19 cellular contexts compared by ENCODE assay signal in the genomic region with DNA sequence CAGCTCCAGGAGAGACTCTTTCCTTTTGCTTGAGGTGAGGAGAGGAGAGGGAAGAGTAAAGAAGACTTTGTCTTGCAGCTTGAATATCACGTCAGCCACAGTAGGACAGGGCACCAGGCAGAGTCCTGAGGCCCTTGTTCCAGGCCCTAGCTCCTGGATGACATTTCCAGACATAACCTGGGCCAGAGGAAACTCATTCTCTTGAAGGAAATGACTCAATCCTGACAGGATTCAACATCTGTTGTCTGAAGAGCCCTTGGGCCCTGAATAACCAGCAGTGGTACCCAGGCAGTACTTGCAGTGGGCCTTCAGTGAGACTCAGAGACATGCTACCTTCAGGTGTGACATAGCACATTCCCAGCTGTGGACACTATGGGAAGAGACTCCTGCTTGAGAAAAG.
A peak's percentile ranks its signal among the peaks of the same experiment; 100 is the strongest.
DNase-seq lines count a peak whose midpoint lies in the region; ATAC-seq and TF ChIP-seq lines count a peak whose summit lies in the region.
"Had no signal": no experiment of that assay in that cellular context is flagged by ENCODE, and none has a peak within 500 bp of the region (broad histone marks: within the 10 kb centered on the region; RNA-seq: fewer than 3 reads in every experiment).

No MANE protein-coding gene starts in this region.

- H3K4me2 ChIP-seq in GM23248 (ENCODE audit: unreplicated experiment): no peak overlapping the region
- H3K4me2 ChIP-seq: SK-N-SH had no signal

- 100% methylated on average over 1 of the region's 1 CpG for WGBS in GM23248 (ENCODE audit: low coverage in 1 of 2, low lambda C conversion rate in 2 of 2, missing lambda C conversion rate in 2 of 2), 2 experiments
- 50 to 100% methylated on average over 1 of the region's 1 CpG for WGBS in esophagus squamous epithelium, 2 donors

- H3K9ac ChIP-seq in GM23248: no peak overlapping the region
- H3K9ac ChIP-seq: SK-N-SH had no signal

- peaks cover 24% of the 10 kb centered on the region for H3K36me3 Mint-ChIP-seq in HFFc6 (ENCODE audit: low read depth)
- H3K36me3 Mint-ChIP-seq in T-helper 17 cell (ENCODE audit: low read depth): peaks cover 10% of the 10 kb centered on the region

- no peaks in the 10 kb centered on the region for H3K79me2 ChIP-seq in GM23248 (ENCODE audit: insufficient read depth)

- H4K20me1 ChIP-seq in GM23248 (ENCODE audit: insufficient read depth): no peaks in the 10 kb centered on the region

- H3K4me1 Mint-ChIP-seq in HFFc6 (ENCODE audit: low read depth) (peaks cover 15% of the 10 kb centered on the region), T-helper 17 cell (no peaks in the 10 kb centered on the region)

- no peaks in the 10 kb centered on the region for H3K9me2 ChIP-seq in GM23248 (ENCODE audit: insufficient read depth)
- H3K9me2 ChIP-seq: SK-N-SH had no signal

- TF ChIP-seq POLR2A in esophagus squamous epithelium (IDR thresholded peaks at IDR 0.05): no peak

- intact Hi-C loops in esophagus squamous epithelium (cut with DNase I): no loop called here

- H3K36me3 ChIP-seq in GM23248 (ENCODE audit: low read depth): no peaks in the 10 kb centered on the region; the same call in 1 of the 2 replicates
- peaks cover 0 to 62% (median 12%) of the 10 kb centered on the region in 3 donors for H3K36me3 ChIP-seq in esophagus squamous epithelium

- peaks cover 7% of the 10 kb centered on the region for H3K9me3 Mint-ChIP-seq in HFFc6

- TF ChIP-seq CTCF in HFFc6 (IDR thresholded peaks at IDR 0.05) (no peak), foreskin keratinocyte (conservative IDR thresholded peaks at IDR 0.05) (no peak), esophagus squamous epithelium (IDR thresholded peaks at IDR 0.05) (no peak)

- H3K9me3 ChIP-seq in GM23248 (ENCODE audit: low read depth) (no peaks in the 10 kb centered on the region), T-helper 17 cell (ENCODE audit: control insufficient read depth, low read length, poor library complexity, severe bottlenecking) (no peaks in the 10 kb centered on the region), esophagus squamous epithelium (peaks cover 0 to 4% (median 0%) of the 10 kb centered on the region in 3 donors)
- H3K9me3 ChIP-seq: SK-N-SH had no signal

- H3K27ac Mint-ChIP-seq in HFFc6: peak overlapping the region; percentile 16; the same call in 1 of the 2 replicates
- peak overlapping the region; percentile 32 for H3K27ac Mint-ChIP-seq in T-helper 17 cell

- H3K4me3 ChIP-seq in GM23248 (no peak overlapping the region), esophagus squamous epithelium (no peak overlapping the region)

- H3K27me3 ChIP-seq in GM23248 (replicated peaks; ENCODE audit: insufficient read depth): no peaks in the 10 kb centered on the region
- no peaks in the 10 kb centered on the region for H3K27me3 ChIP-seq in foreskin keratinocyte
- H3K27me3 ChIP-seq in esophagus squamous epithelium: no peaks in the 10 kb centered on the region

- DNase-seq in GM23248 (peak; percentile 5), HFFc6 (no peak), T-helper 17 cell (no peak), foreskin keratinocyte (peak; percentile 11 to 22), dedifferentiated amniotic fluid mesenchymal stem cell (ENCODE audit: extremely low spot score) (no peak), esophagus squamous epithelium (lab: John Stamatoyannopoulos, UW) (no peak)
- DNase-seq: ACHN; C1 segment of cervical spinal cord; CD8-positive, alpha-beta memory T cell; DMS53; EL; NCI-H187; NCI-H2107; NCI-H510A; NCI-H748 treated with DMSO at 0.1 percent for 48 hours; NK-92 treated with Interleukin-12 subunit alpha and Interleukin-12 subunit beta, amount 100 ng/mL, for 24 hours; SHP77 treated with DMSO at 0.1 percent for 48 hours; SK-N-SH had no signal

- no peak overlapping the region for H3K27ac ChIP-seq in GM23248
- H3K27ac ChIP-seq in foreskin keratinocyte: no peak overlapping the region
- no peak overlapping the region for H3K27ac ChIP-seq in esophagus squamous epithelium

- ATAC-seq in T-helper 17 cell (no peak), foreskin keratinocyte (peak; percentile 68), HG02973 (IDR thresholded peaks at IDR 0.05; ENCODE audit: unreplicated experiment) (no peak)

- in situ Hi-C loops in GM23248 (cut with MboI): no loop called here

- H3F3A ChIP-seq in GM23248 (ENCODE audit: insufficient read depth): no peaks in the 10 kb centered on the region

- no peak overlapping the region for H3K4me3 Mint-ChIP-seq in HFFc6
- no peak overlapping the region for H3K4me3 Mint-ChIP-seq in T-helper 17 cell
- H3K4me3 Mint-ChIP-seq: CD8-positive, alpha-beta memory T cell had no signal

- H3K27me3 Mint-ChIP-seq in HFFc6 (ENCODE audit: insufficient read depth) (no peaks in the 10 kb centered on the region; the same call in 1 of the 2 replicates), T-helper 17 cell (no peaks in the 10 kb centered on the region)

- H2AFZ ChIP-seq in GM23248: no peak overlapping the region

- H3K4me1 ChIP-seq in GM23248 (ENCODE audit: insufficient read depth) (peaks cover 8% of the 10 kb centered on the region), foreskin keratinocyte (no peaks in the 10 kb centered on the region), esophagus squamous epithelium (no peaks in the 10 kb centered on the region)

Comparison
In these comparisons a context has a peak if more than half of its experiments do, and no peak if none do; other contexts are left out.
1. DNase-seq: peak in GM23248 (single experiment) and foreskin keratinocyte (2 of 2); none in HFFc6 (single experiment), T-helper 17 cell (0 of 3), dedifferentiated amniotic fluid mesenchymal stem cell (single experiment) and esophagus squamous epithelium (single experiment).